Comparison of ENCODE assay signal across 23 cellular contexts in the genomic region with DNA sequence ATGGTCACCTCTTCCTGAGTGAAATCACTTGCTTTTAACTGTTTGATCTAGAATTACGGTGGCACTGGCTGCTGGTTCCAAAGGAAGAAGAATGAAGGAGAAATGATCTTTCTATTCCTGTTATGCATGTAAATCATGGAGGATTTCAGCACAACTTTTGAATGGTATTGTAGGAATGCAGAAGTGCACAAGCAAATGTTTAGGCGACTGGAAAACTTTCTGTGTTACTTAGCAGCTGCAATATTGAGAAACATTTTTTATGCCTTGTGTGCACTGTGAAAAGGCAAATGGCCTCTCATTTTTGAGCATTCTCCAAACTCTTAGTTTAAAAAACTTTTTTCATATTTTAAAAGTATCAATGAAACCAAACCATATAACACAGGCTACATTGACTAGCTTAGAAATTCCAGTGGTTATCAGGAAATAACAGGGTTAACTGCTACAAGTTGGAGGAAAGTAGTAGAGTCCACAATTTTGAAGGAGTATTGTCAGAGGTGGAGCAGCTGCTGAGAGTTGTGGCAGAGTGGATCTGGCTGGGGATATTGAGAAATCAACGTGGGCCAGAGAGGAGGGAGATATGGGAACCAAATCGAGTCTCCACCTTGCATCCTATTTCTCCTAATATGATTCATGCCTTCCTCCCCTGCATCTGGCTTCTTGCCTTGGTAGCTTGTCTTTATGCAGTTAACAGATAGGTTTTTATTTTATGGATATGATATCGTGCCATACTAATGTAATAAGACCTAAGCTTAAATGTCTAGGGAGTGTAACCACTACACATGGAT. TPM values are rescaled to one million over a fixed set of nuclear protein-coding genes. Genes with fewer than 3 reads are reported as not detected.
DNase-seq lines count a peak whose midpoint lies in the region; ATAC-seq, FAIRE-seq and TF ChIP-seq lines count a peak whose summit lies in the region.
"Had no signal": no experiment of that assay in that cellular context is flagged by ENCODE, and none has a peak within 500 bp of the region (broad histone marks: within the 10 kb centered on the region; RNA-seq: fewer than 3 reads in every experiment).

No MANE protein-coding gene starts in this region.

- WGBS in sigmoid colon, 2 donors: 54 to 66% methylated on average over 5 of the region's 5 CpGs

- CTCF ChIA-PET in PC-3 (lab: Charles Lee): interaction anchor here (0.6 kb wide), 1 partner anchor 87 kb away, joined by 3 read pairs; no protein-coding TSS in a partner anchor

- no peaks in the 10 kb centered on the region for H3K9me3 ChIP-seq in DND-41 (ENCODE audit: insufficient read depth, low read length, severe bottlenecking)
- H3K9me3 ChIP-seq in PC-3 (ENCODE audit: low read length): no peaks in the 10 kb centered on the region
- H3K9me3 ChIP-seq in sigmoid colon: no peaks in the 10 kb centered on the region
- no peaks in the 10 kb centered on the region for H3K9me3 ChIP-seq in kidney (ENCODE audit: control insufficient read depth in 1 of 2, low read length in 2 of 2)
- H3K9me3 ChIP-seq: BE2C, neutrophil, vagina had no signal

- H3K4me1 ChIP-seq in DND-41 (ENCODE audit: insufficient read depth, low read length) (peaks cover 34% of the 10 kb centered on the region), PC-3 (ENCODE audit: insufficient read depth, low read length) (no peaks in the 10 kb centered on the region), sigmoid colon (peaks cover 0 to 20% (median 7%) of the 10 kb centered on the region in 4 donors), kidney (ENCODE audit: control insufficient read depth in 1 of 2, insufficient read depth in 1 of 2, low read depth in 1 of 2, low read length in 2 of 2) (no peaks in the 10 kb centered on the region)
- H3K4me1 ChIP-seq: BE2C, spleen, vagina had no signal

- peak; percentile 53 for ATAC-seq in DND-41 (ENCODE audit: insufficient read depth, low read depth)
- ATAC-seq in PC-3: peak; percentile 63
- ATAC-seq: effector memory CD8-positive, alpha-beta T cell; stimulated activated naive B cell treated with anti-CD40 and anti-IgM and Interleukin-4, amounts not matched to agents 10 μg/mL and 1 μg/mL and 100 μg/mL, for 72 hours had no signal

- intact Hi-C loops in PC-3 (cut with micrococcal nuclease) (no loop called here), sigmoid colon (cut with DNase I) (no loop called here), kidney (cut with DNase I) (no loop called here)

- H3K27ac ChIP-seq in DND-41 (ENCODE audit: low read length): peak overlapping the region; percentile 83
- H3K27ac ChIP-seq in PC-3 (ENCODE audit: low read length): no peak overlapping the region
- H3K27ac ChIP-seq in sigmoid colon: peak overlapping the region; percentile 53 to 78 (median 70)
- no peak overlapping the region for H3K27ac ChIP-seq in kidney (ENCODE audit: low read depth in 2 of 2, low read length in 2 of 2)
- H3K27ac ChIP-seq: neutrophil, spleen, vagina had no signal

- H3K36me3 ChIP-seq in DND-41 (ENCODE audit: insufficient read depth, low read length) (no peaks in the 10 kb centered on the region), PC-3 (ENCODE audit: low read depth, low read length) (no peaks in the 10 kb centered on the region), sigmoid colon (no peaks in the 10 kb centered on the region), kidney (ENCODE audit: control insufficient read depth in 1 of 2, insufficient read depth in 2 of 2, low read length in 2 of 2) (no peaks in the 10 kb centered on the region)
- H3K36me3 ChIP-seq: BE2C, neutrophil, spleen, vagina had no signal

- no peak for TF ChIP-seq EP300 in sigmoid colon (IDR thresholded peaks at IDR 0.05)

- no peak for TF ChIP-seq CTCF in DND-41 (IDR thresholded peaks at IDR 0.05; ENCODE audit: borderline replicate concordance, extremely low read depth, low read length, poor library complexity, severe bottlenecking)
- TF ChIP-seq CTCF in PC-3 (conservative IDR thresholded peaks at IDR 0.05; ENCODE audit: low read depth, low read length): no peak
- TF ChIP-seq CTCF in sigmoid colon (IDR thresholded peaks at IDR 0.05): no peak
- no peak for TF ChIP-seq CTCF in kidney (IDR thresholded peaks at IDR 0.05; ENCODE audit: borderline replicate concordance, extremely low read depth, insufficient read depth)

- H3K9ac ChIP-seq in DND-41 (ENCODE audit: low read depth, low read length) (peak overlapping the region; percentile 29), PC-3 (ENCODE audit: low read length) (no peak overlapping the region), kidney (ENCODE audit: low read length in 2 of 2) (no peak overlapping the region)

- H3K4me3 ChIP-seq in DND-41 (ENCODE audit: low read depth in 1 of 2, low read length in 2 of 2): no peak overlapping the region
- H3K4me3 ChIP-seq in PC-3 (ENCODE audit: low read length): no peak overlapping the region
- H3K4me3 ChIP-seq in sigmoid colon: no peak overlapping the region
- H3K4me3 ChIP-seq in kidney (ENCODE audit: low read length in 2 of 2): no peak overlapping the region
- H3K4me3 ChIP-seq: spleen, vagina had no signal

- H3F3A ChIP-seq in PC-3 (ENCODE audit: low read length, unreplicated experiment): no peaks in the 10 kb centered on the region

- H3K27me3 ChIP-seq in DND-41 (ENCODE audit: insufficient read depth, low read length, poor library complexity): no peaks in the 10 kb centered on the region
- H3K27me3 ChIP-seq in PC-3 (ENCODE audit: low read length): no peaks in the 10 kb centered on the region
- no peaks in the 10 kb centered on the region for H3K27me3 ChIP-seq in sigmoid colon
- H3K27me3 ChIP-seq: BE2C, neutrophil, spleen, vagina had no signal

- H4K20me1 ChIP-seq in DND-41 (ENCODE audit: insufficient read depth, low read length): no peaks in the 10 kb centered on the region
- no peaks in the 10 kb centered on the region for H4K20me1 ChIP-seq in PC-3 (ENCODE audit: low read length)

- peak overlapping the region; percentile 24; the same call in 1 of the 2 replicates for H2AFZ ChIP-seq in DND-41 (ENCODE audit: low read depth, low read length)
- H2AFZ ChIP-seq in PC-3 (ENCODE audit: low read length): no peak overlapping the region

- TF ChIP-seq POLR2A in sigmoid colon (IDR thresholded peaks at IDR 0.05): no peak

- no TSS peak for BruUV-seq in PC-3 (replicated peaks; lab: Mats Ljungman, UMichigan)

- H3K9me2 ChIP-seq in PC-3 (replicated peaks; ENCODE audit: low read length): no peaks in the 10 kb centered on the region

- no peaks in the 10 kb centered on the region for H3K79me2 ChIP-seq in DND-41 (ENCODE audit: insufficient read depth, low read length)
- H3K79me2 ChIP-seq in PC-3 (ENCODE audit: low read length): no peaks in the 10 kb centered on the region

- FAIRE-seq in kidney (lab: Jason Lieb, UNC): no peak
- FAIRE-seq: GM18507 had no signal

- H3K4me2 ChIP-seq in DND-41 (ENCODE audit: insufficient read depth, low read length): peak overlapping the region; percentile 48; the same call in 1 of the 2 replicates
- no peak overlapping the region for H3K4me2 ChIP-seq in PC-3 (ENCODE audit: low read length)

- POLR2A ChIA-PET in PC-3 (lab: Charles Lee; ENCODE audit: unreplicated experiment): no interaction called here

- DNase-seq in DND-41 (no peak), PC-3 (peak; percentile 19), fibroblast of peridontal ligament (ENCODE audit: extremely low read depth) (peak; percentile 71), sigmoid colon (no peak), kidney (no peak), ecto neural progenitor cell (ENCODE audit: low spot score) (no peak), NCI-H1048 (lab: John Stamatoyannopoulos, UW) (no peak), T-helper 9 cell (no peak)
- DNase-seq: activated CD8-positive, alpha-beta memory T cell treated with anti-CD3 and anti-CD28 coated beads, Interleukin-2, amount 50 U/mL, for 48 hours; activated naive CD4-positive, alpha-beta T cell treated with anti-CD3 and anti-CD28 coated beads, Interleukin-2, amount 10 ng/mL, durations not matched to agents 7 days and 5 days; BE2C; DMS 273 treated with DMSO at 0.1 percent for 48 hours; effector memory CD8-positive, alpha-beta T cell; immature natural killer cell; NCI-H1694 treated with DMSO at 0.1 percent for 48 hours; NCI-H446; SHP77 treated with DMSO at 0.1 percent for 48 hours; spleen; stimulated activated naive B cell treated with anti-CD40 and anti-IgM and Interleukin-4, amounts not matched to agents 10 μg/mL and 1 μg/mL and 100 μg/mL, for 72 hours; T-helper 2 cell had no signal

RNA-seq across cellular contexts. Expression of a gene that starts 32.0 kb away (rescaled TPM):
- total RNA-seq in PC-3 (2014; rRNA removed): 42.4 and 51.8 TPM in 2 replicates
- 1,000 to 10,000 TPM in 3 of 4 donors, 100 to 1,000 TPM in 1; 701 to 1,465 (median 1,246) TPM for total RNA-seq in sigmoid colon
- 10 to 100 TPM; 27.0 to 73.3 (median 42.2) TPM for polyA plus RNA-seq in sigmoid colon
- total RNA-seq in kidney: 168 TPM
- polyA plus RNA-seq in kidney (ENCODE audit: insufficient read depth, low read depth, low replicate concordance): 44.0 TPM

Comparison
In these comparisons a context has a peak if more than half of its experiments do, and no peak if none do; other contexts are left out.
1. DNase-seq: peak in PC-3 (single experiment) and fibroblast of peridontal ligament (single experiment); none in DND-41 (single experiment), sigmoid colon (single experiment), kidney (single experiment), ecto neural progenitor cell (single experiment), NCI-H1048 (single experiment) and T-helper 9 cell (single experiment).
2. H3K27ac ChIP-seq: peak in DND-41 (single experiment) and sigmoid colon (4 of 4); none in PC-3 (single experiment) and kidney (0 of 2).